ENCODE assay signal across 1 cellular context in the genomic region with DNA sequence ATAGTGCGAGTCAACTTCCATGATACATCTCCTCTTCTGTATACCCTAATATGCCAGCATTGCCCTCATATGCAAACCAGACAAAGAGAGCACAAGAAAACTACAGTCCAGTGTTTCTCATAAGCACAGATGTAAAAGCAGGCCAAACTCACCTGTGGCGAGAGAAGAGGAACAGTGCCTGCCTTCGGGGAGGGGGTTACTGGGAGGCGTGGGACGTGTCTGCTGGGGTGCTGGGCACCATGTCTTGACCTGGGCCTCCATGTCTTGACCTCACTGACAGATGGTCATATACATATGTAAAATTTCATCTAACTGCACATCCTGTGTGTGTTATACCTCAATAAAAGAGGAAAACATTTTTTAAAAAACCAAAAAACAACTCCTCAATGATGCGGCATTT.
TF ChIP-seq lines count a peak whose summit lies in the region.

No MANE protein-coding gene starts in this region.

TF ChIP-seq in IMR-90, 13 proteins besides CTCF, POLR2A, EP300 and RAD21 (continued from another document):
- TF ChIP-seq, protein P1, sequence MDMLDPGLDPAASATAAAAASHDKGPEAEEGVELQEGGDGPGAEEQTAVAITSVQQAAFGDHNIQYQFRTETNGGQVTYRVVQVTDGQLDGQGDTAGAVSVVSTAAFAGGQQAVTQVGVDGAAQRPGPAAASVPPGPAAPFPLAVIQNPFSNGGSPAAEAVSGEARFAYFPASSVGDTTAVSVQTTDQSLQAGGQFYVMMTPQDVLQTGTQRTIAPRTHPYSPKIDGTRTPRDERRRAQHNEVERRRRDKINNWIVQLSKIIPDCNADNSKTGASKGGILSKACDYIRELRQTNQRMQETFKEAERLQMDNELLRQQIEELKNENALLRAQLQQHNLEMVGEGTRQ (IDR thresholded peaks at IDR 0.05; ENCODE audit: low read depth, low read length), result no peak
- no peak for TF ChIP-seq RCOR1 (IDR thresholded peaks at IDR 0.05; ENCODE audit: insufficient replicate concordance, low read length)
- no peak for TF ChIP-seq MXI1 (IDR thresholded peaks at IDR 0.05; ENCODE audit: borderline replicate concordance, low read depth, low read length)
- TF ChIP-seq, protein P2, sequence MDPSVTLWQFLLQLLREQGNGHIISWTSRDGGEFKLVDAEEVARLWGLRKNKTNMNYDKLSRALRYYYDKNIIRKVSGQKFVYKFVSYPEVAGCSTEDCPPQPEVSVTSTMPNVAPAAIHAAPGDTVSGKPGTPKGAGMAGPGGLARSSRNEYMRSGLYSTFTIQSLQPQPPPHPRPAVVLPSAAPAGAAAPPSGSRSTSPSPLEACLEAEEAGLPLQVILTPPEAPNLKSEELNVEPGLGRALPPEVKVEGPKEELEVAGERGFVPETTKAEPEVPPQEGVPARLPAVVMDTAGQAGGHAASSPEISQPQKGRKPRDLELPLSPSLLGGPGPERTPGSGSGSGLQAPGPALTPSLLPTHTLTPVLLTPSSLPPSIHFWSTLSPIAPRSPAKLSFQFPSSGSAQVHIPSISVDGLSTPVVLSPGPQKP (IDR thresholded peaks at IDR 0.05; ENCODE audit: borderline replicate concordance, low read depth, low read length), result no peak
- TF ChIP-seq RFX5 (IDR thresholded peaks at IDR 0.05; ENCODE audit: low read depth, low read length), result no peak
- no peak for TF ChIP-seq FOS (IDR thresholded peaks at IDR 0.05; ENCODE audit: low read depth, low read length)
- TF ChIP-seq SMC3 (IDR thresholded peaks at IDR 0.05; ENCODE audit: low read depth, low read length), result no peak
- TF ChIP-seq CEBPB (IDR thresholded peaks at IDR 0.05; ENCODE audit: low read depth, low read length), result no peak
- no peak for TF ChIP-seq NFE2L2 (IDR thresholded peaks at IDR 0.05; ENCODE audit: low read depth, low read length)
